9 cellular contexts compared by ENCODE assay signal in the genomic region with DNA sequence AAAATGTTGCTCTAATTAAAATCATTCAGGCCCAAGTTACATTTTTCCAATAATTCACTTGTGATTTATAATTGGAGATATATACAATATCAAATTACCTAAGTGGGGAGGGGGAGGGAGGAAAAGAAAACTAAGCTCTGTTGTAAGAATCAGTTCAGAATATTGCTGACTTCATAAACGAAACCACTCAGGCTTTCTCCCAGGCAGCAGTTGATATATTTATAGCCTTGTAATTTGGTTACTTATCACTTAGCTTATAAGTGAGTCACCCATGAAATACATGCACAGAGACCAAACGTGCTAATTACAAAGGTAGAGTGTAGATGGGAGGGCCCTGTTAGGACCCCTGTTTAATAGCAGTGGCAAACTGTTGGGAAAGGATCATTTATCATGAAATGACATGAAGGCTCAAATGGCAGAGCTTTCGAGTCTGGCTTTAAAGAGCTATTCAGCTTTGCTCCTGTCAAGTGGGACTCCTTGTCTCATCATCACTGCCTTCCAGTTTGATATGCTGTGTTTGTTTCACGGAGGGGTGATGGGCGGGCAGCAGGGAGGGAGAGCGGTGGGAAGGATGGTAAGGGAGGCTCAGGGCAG.
DNase-seq lines count a peak whose midpoint lies in the region; ATAC-seq and TF ChIP-seq lines count a peak whose summit lies in the region.
"Had no signal": no experiment of that assay in that cellular context is flagged by ENCODE, and none has a peak within 500 bp of the region (broad histone marks: within the 10 kb centered on the region; RNA-seq: fewer than 3 reads in every experiment).

No MANE protein-coding gene starts in this region.

- H3K27ac ChIP-seq in Panc1 (ENCODE audit: low read length): peak overlapping the region; percentile 23; the same call in 1 of the 2 replicates
- H3K27ac ChIP-seq: SJSA1 had no signal

- no peaks in the 10 kb centered on the region for H3K27me3 ChIP-seq in Panc1 (ENCODE audit: control insufficient read depth, insufficient read depth, low read length)
- H3K27me3 ChIP-seq: SJSA1 had no signal

- H3K9me3 ChIP-seq in Panc1 (ENCODE audit: control insufficient read depth, insufficient read depth, low read depth, low read length): no peaks in the 10 kb centered on the region
- H3K9me3 ChIP-seq: SJSA1 had no signal

- CTCF ChIA-PET in Panc1 (lab: Charles Lee): interaction anchor here (0.6 kb wide), 1 partner anchor 465 kb away, joined by 10 read pairs; no protein-coding TSS in a partner anchor

- peak; percentile 88 for ATAC-seq in HG03378 (IDR thresholded peaks at IDR 0.05; ENCODE audit: unreplicated experiment)
- ATAC-seq in Panc1: no peak
- peak; percentile 69 for ATAC-seq in left colon
- no peak for ATAC-seq in naive thymus-derived CD8-positive, alpha-beta T cell
- no peak for ATAC-seq in esophagus mucosa

- H3K4me3 ChIP-seq in Panc1 (ENCODE audit: low read depth in 2 of 2, low read length in 2 of 2): no peak overlapping the region
- H3K4me3 ChIP-seq: SJSA1 had no signal

- no peaks in the 10 kb centered on the region for H3K27me3 Mint-ChIP-seq in naive thymus-derived CD8-positive, alpha-beta T cell

- in situ Hi-C loops in Panc1 (cut with HindIII; ENCODE audit: low pct_unique_long_range_greater_than_20kb, low sequenced_read_pairs): no loop called here

- no peak for TF ChIP-seq CTCF in Panc1 (IDR thresholded peaks at IDR 0.05)

- POLR2A ChIA-PET in Panc1 (lab: Charles Lee): no interaction called here
- POLR2A ChIA-PET in naive thymus-derived CD8-positive, alpha-beta T cell (lab: Charles Lee): no interaction called here

- H3K36me3 Mint-ChIP-seq in naive thymus-derived CD8-positive, alpha-beta T cell: peaks cover 0 to 3% (median 2%) of the 10 kb centered on the region in 3 donors

- peaks cover 0 to 11% (median 2%) of the 10 kb centered on the region in 9 donors for H3K9me3 Mint-ChIP-seq in naive thymus-derived CD8-positive, alpha-beta T cell

- H3K4me1 ChIP-seq in Panc1 (ENCODE audit: control insufficient read depth, insufficient read depth, low read length): peaks cover 2% of the 10 kb centered on the region

- peak; percentile 30 for DNase-seq in Daoy (ENCODE audit: low read depth)
- no peak for DNase-seq in Panc1 (ENCODE audit: low read depth, low spot score)
- DNase-seq in left colon: no peak
- DNase-seq in naive thymus-derived CD8-positive, alpha-beta T cell: no peak
- DNase-seq in central memory CD4-positive, alpha-beta T cell: no peak
- no peak for DNase-seq in activated CD4-positive, alpha-beta T cell treated with anti-CD3 and anti-CD28 coated beads, Interleukin-2, amount 50 U/mL, for 4 hours

- no peak overlapping the region for H3K27ac Mint-ChIP-seq in naive thymus-derived CD8-positive, alpha-beta T cell

- intact Hi-C loops in Panc1 (cut with micrococcal nuclease; ENCODE audit: unreplicated experiment): no loop called here
- intact Hi-C loops in left colon (cut with DNase I, micrococcal nuclease): no loop called here

- peaks cover 0 to 2% (median 0%) of the 10 kb centered on the region in 4 donors for H3K4me1 Mint-ChIP-seq in naive thymus-derived CD8-positive, alpha-beta T cell

- H3K4me3 Mint-ChIP-seq in naive thymus-derived CD8-positive, alpha-beta T cell: no peak overlapping the region

- H3K36me3 ChIP-seq in Panc1 (ENCODE audit: control insufficient read depth, insufficient read depth, low read length): no peaks in the 10 kb centered on the region
- H3K36me3 ChIP-seq: SJSA1 had no signal

- BruUV-seq in Panc1 (replicated peaks; lab: Mats Ljungman, UMichigan): no TSS peak

Comparison
In these comparisons a context has a peak if more than half of its experiments do, and no peak if none do; other contexts are left out.
1. ATAC-seq: peak in HG03378 (single experiment) and left colon (single experiment); none in Panc1 (single experiment), naive thymus-derived CD8-positive, alpha-beta T cell (0 of 2) and esophagus mucosa (single experiment).